Comparison of ENCODE assay signal across 8 cellular contexts in the genomic region with DNA sequence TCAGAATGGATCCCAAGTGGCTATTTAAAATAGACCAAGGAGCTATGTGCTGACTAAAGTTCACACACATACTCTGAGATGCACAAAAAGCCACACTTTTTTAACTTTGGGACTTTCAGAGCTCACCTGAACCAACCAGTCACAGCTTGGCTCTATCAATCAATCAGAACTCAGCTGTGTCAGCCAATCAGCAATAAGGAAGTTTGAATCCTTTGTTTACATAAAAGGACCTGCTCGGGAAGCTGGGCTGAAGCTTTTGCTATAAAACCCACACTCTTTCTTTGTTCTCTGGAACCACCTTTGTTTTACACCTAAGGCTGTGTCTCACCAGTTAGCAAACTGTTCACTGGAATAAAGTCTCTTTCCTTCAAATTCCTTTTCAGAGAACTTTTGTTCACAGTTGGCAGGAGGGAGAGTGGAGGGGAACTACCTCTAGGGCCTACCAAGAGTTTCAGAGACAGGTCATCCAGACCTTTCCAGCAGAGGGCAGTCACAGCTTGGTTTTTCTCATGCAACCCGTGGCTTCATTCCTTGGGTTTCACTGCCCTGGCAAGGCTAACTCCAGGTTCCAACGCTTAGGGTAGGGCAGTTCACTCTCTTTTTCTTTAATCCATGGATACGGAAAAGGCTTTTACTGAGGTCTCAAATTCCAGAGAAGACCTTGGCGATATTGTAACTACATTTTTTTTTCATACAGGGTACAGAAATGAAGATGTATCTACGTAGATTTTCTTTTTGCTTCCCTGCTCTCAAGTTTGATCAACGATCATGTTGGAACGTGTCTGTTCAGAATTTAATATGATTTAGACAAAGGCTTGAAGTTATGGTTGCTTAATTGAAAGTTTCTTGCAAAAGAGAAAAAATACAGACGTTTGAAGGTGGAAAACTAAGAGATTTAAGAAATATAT.
DNase-seq lines count a peak whose midpoint lies in the region; ATAC-seq, FAIRE-seq and TF ChIP-seq lines count a peak whose summit lies in the region.

No MANE protein-coding gene starts in this region.

- 14% methylated on average over 9 of the region's 9 CpGs for WGBS in HepG2 (ENCODE audit: low lambda C conversion rate)

- H3K79me2 ChIP-seq in HepG2 (ENCODE audit: insufficient read depth, low read length): no peaks in the 10 kb centered on the region

- in situ Hi-C loops in HepG2 (cut with HindIII; ENCODE audit: extremely low pct_ligation_motif_present, low pct_unique_long_range_greater_than_20kb): loop anchor here (10.0 to 25.0 kb wide), 2 partner anchors 208 to 685 kb away; no protein-coding TSS in a partner anchor

- no peaks in the 10 kb centered on the region for H4K20me1 ChIP-seq in HepG2 (ENCODE audit: insufficient read depth, low read length)

- no TSS peak for BruUV-seq in HepG2 (replicated peaks; lab: Mats Ljungman, UMichigan)

- peaks cover 8% of the 10 kb centered on the region for H3K4me1 Mint-ChIP-seq in activated CD4-positive, alpha-beta T cell treated with anti-CD3 and anti-CD28 coated beads, Interleukin-2, amount 10 ng/mL, durations not matched to agents 7 days and 5 days

- no peaks in the 10 kb centered on the region for H3K27me3 ChIP-seq in HepG2 (ENCODE audit: control insufficient read depth in 1 of 2, insufficient read depth in 2 of 2, low read length in 2 of 2)

- H3K27ac Mint-ChIP-seq in activated CD4-positive, alpha-beta T cell treated with anti-CD3 and anti-CD28 coated beads, Interleukin-2, amount 10 ng/mL, durations not matched to agents 7 days and 5 days: peak overlapping the region; percentile 38

- no peak overlapping the region for H3K27ac ChIP-seq in coronary artery
- H3K27ac ChIP-seq in HepG2 (ENCODE audit: extremely low read length, insufficient read depth, low read length): no peak overlapping the region

- TF ChIP-seq RAD21 in HepG2 (CRISPR knock-in tag; IDR thresholded peaks at IDR 0.05): peak; percentile 65

- FAIRE-seq in HepG2 (lab: Jason Lieb, UNC): peak; percentile 85

- H3K4me3 Mint-ChIP-seq in activated CD4-positive, alpha-beta T cell treated with anti-CD3 and anti-CD28 coated beads, Interleukin-2, amount 10 ng/mL, durations not matched to agents 7 days and 5 days: no peak overlapping the region

- CTCF ChIA-PET in activated CD4-positive, alpha-beta T cell treated with anti-CD3 and anti-CD28 coated beads, Interleukin-2, amount 10 ng/mL, durations not matched to agents 7 days and 5 days (lab: Charles Lee): interaction anchor here (0.7 to 2.5 kb wide), 15 partner anchors 9 to 259 kb away, joined by 3 to 15 read pairs (median 3); partner anchors contain the start of gene GPRIN3
- CTCF ChIA-PET in HepG2 (lab: Yijun Ruan, JAX; ENCODE audit: low intra/inter-chr PET ratio, low total read pairs): interaction anchor here (1.0 to 1.1 kb wide), 2 partner anchors 673 to 675 kb away, joined by 3 read pairs; no protein-coding TSS in a partner anchor

- H2AFZ ChIP-seq in HepG2 (ENCODE audit: low read length): no peak overlapping the region

- 0 out of 2 replicates have a peak overlapping the region, but pooled peaks have one; percentile 10 for H3K4me2 ChIP-seq in HepG2 (ENCODE audit: low read depth, low read length)

- no peaks in the 10 kb centered on the region for H3K9me3 ChIP-seq in HepG2 (ENCODE audit: low read length)

- H3K9me3 Mint-ChIP-seq in activated CD4-positive, alpha-beta T cell treated with anti-CD3 and anti-CD28 coated beads, Interleukin-2, amount 10 ng/mL, durations not matched to agents 7 days and 5 days: peaks cover 4% of the 10 kb centered on the region

- H3K36me3 ChIP-seq in HepG2 (replicated peaks in 1 of 2; ENCODE audit: control insufficient read depth in 1 of 2, insufficient read depth in 2 of 2, low read length in 2 of 2): no peaks in the 10 kb centered on the region

- TF ChIP-seq EP300 in HepG2 (IDR thresholded peaks at IDR 0.05; ENCODE audit: low read depth in 2 of 2, low read length in 2 of 2): no peak
- no peak for TF ChIP-seq EP300 in HepG2 (CRISPR knock-in tag; IDR thresholded peaks at IDR 0.05; ENCODE audit: borderline replicate concordance)

- no peaks in the 10 kb centered on the region for H3K27me3 Mint-ChIP-seq in activated CD4-positive, alpha-beta T cell treated with anti-CD3 and anti-CD28 coated beads, Interleukin-2, amount 10 ng/mL, durations not matched to agents 7 days and 5 days

- H3K36me3 Mint-ChIP-seq in activated CD4-positive, alpha-beta T cell treated with anti-CD3 and anti-CD28 coated beads, Interleukin-2, amount 10 ng/mL, durations not matched to agents 7 days and 5 days (ENCODE audit: low read depth): peaks cover 7% of the 10 kb centered on the region

- H3K4me3 ChIP-seq in coronary artery (no peak overlapping the region), HepG2 (replicated peaks in 1 of 3; ENCODE audit: insufficient read depth in 1 of 3, low read depth in 2 of 3, low read length in 3 of 3) (no peak overlapping the region)

- peak; percentile 85 for DNase-seq in AG20443 (ENCODE audit: low spot score)
- peak; percentile 85 for DNase-seq in NCI-H460 (ENCODE audit: extremely low read depth, low read depth)
- peak; percentile 86 for DNase-seq in activated CD4-positive, alpha-beta T cell treated with anti-CD3 and anti-CD28 coated beads, Interleukin-2, amount 10 ng/mL, durations not matched to agents 7 days and 5 days
- DNase-seq in coronary artery (ENCODE audit: low spot score): no peak
- DNase-seq in HepG2 (ENCODE audit: low spot score): peak; percentile 62
- DNase-seq in stimulated activated CD4-positive, alpha-beta T cell treated with anti-CD3 and anti-CD28 coated beads, Interleukin-4, amount 100 ng/mL, for 48 hours (ENCODE audit: low read depth in 2 of 2): peak; percentile 61 to 62

- TF ChIP-seq POLR2A in HepG2 (IDR thresholded peaks at IDR 0.05; ENCODE audit: insufficient read depth in 1 of 2, low read depth in 2 of 2, low read length in 2 of 2): no peak

- no peak overlapping the region for H3K9ac ChIP-seq in HepG2 (ENCODE audit: insufficient read depth, low read depth, low read length)

- POLR2A ChIA-PET in activated CD4-positive, alpha-beta T cell treated with anti-CD3 and anti-CD28 coated beads, Interleukin-2, amount 10 ng/mL, durations not matched to agents 7 days and 5 days (lab: Charles Lee): no interaction called here
- POLR2A ChIA-PET in HepG2 (lab: Yijun Ruan, JAX): interaction anchor here (1.0 kb wide), 1 partner anchor 454 kb away, joined by 3 read pairs; no protein-coding TSS in a partner anchor

- peaks cover 15% of the 10 kb centered on the region; the same call in 1 of the 2 replicates for H3K4me1 ChIP-seq in HepG2 (ENCODE audit: insufficient read depth, low read length)

- ATAC-seq in GM19023 (IDR thresholded peaks at IDR 0.05; ENCODE audit: unreplicated experiment): peak; percentile 93
- peak; percentile 97 for ATAC-seq in HG03342 (IDR thresholded peaks at IDR 0.05; ENCODE audit: unreplicated experiment)
- peak; percentile 100 for ATAC-seq in HepG2

- intact Hi-C loops in HepG2 (cut with micrococcal nuclease; ENCODE audit: unreplicated experiment): loop anchor here (1.0 to 2.0 kb wide), 3 partner anchors 68 to 674 kb away; no protein-coding TSS in a partner anchor

- TF ChIP-seq CTCF in coronary artery (IDR thresholded peaks at IDR 0.05): peak; percentile 25
- peak; percentile 86 for TF ChIP-seq CTCF in HepG2 (CRISPR knock-in tag; IDR thresholded peaks at IDR 0.05)

TF ChIP-seq in HepG2, 621 proteins besides CTCF, POLR2A, EP300 and RAD21 (continues in another document):
- TF ChIP-seq TEAD3 (CRISPR knock-in tag; optimal IDR thresholded peaks at IDR 0.05; ENCODE audit: borderline replicate concordance) (peak; percentile 47), ZNF607 (CRISPR knock-in tag; IDR thresholded peaks at IDR 0.05; ENCODE audit: borderline replicate concordance) (no peak), KLF16 (CRISPR knock-in tag; IDR thresholded peaks at IDR 0.05) (0 out of 4 replicates have a peak, but pooled peaks of 1 of the 2 experiments have one; percentile 38), XRCC5 (optimal IDR thresholded peaks at IDR 0.05; ENCODE audit: low read length) (peak; percentile 78), ZFX (CRISPR knock-in tag; IDR thresholded peaks at IDR 0.05; ENCODE audit: low read depth) (peak; percentile 63; the same call in 1 of the 2 replicates), ZNF121 (CRISPR knock-in tag; IDR thresholded peaks at IDR 0.05) (0 out of 2 replicates have a peak, but pooled peaks have one; percentile 12), FOXA1 (IDR thresholded peaks at IDR 0.05) (no peak), FOXA1 (CRISPR knock-in tag; IDR thresholded peaks at IDR 0.05) (peak; percentile 46), HOXD1 (CRISPR knock-in tag; IDR thresholded peaks at IDR 0.05) (no peak), ZFY (CRISPR knock-in tag; IDR thresholded peaks at IDR 0.05) (peak; percentile 52; the same call in 1 of the 2 replicates)
- TF ChIP-seq, protein P1, sequence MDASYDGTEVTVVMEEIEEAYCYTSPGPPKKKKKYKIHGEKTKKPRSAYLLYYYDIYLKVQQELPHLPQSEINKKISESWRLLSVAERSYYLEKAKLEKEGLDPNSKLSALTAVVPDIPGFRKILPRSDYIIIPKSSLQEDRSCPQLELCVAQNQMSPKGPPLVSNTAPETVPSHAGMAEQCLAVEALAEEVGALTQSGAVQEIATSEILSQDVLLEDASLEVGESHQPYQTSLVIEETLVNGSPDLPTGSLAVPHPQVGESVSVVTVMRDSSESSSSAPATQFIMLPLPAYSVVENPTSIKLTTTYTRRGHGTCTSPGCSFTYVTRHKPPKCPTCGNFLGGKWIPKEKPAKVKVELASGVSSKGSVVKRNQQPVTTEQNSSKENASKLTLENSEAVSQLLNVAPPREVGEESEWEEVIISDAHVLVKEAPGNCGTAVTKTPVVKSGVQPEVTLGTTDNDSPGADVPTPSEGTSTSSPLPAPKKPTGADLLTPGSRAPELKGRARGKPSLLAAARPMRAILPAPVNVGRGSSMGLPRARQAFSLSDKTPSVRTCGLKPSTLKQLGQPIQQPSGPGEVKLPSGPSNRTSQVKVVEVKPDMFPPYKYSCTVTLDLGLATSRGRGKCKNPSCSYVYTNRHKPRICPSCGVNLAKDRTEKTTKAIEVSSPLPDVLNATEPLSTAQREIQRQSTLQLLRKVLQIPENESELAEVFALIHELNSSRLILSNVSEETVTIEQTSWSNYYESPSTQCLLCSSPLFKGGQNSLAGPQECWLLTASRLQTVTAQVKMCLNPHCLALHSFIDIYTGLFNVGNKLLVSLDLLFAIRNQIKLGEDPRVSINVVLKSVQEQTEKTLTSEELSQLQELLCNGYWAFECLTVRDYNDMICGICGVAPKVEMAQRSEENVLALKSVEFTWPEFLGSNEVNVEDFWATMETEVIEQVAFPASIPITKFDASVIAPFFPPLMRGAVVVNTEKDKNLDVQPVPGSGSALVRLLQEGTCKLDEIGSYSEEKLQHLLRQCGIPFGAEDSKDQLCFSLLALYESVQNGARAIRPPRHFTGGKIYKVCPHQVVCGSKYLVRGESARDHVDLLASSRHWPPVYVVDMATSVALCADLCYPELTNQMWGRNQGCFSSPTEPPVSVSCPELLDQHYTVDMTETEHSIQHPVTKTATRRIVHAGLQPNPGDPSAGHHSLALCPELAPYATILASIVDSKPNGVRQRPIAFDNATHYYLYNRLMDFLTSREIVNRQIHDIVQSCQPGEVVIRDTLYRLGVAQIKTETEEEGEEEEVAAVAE (CRISPR knock-in tag; IDR thresholded peaks at IDR 0.05; ENCODE audit: borderline replicate concordance): 0 out of 2 replicates have a peak, but pooled peaks have one; percentile 27
